Comparison of ENCODE assay signal across 12 cellular contexts in genomic region chr20:32325706-32326506, GRCh38. TPM values are rescaled to one million over a fixed set of nuclear protein-coding genes. Genes with fewer than 3 reads are reported as not detected.
DNase-seq lines count a peak whose midpoint lies in the region; ATAC-seq and TF ChIP-seq lines count a peak whose summit lies in the region.
"Had no signal": no experiment of that assay in that cellular context is flagged by ENCODE, and none has a peak within 500 bp of the region (broad histone marks: within the 10 kb centered on the region; RNA-seq: fewer than 3 reads in every experiment).

No MANE protein-coding gene starts in this region.

- H3K36me3 Mint-ChIP-seq in activated naive CD8-positive, alpha-beta T cell, result peaks cover 12% of the 10 kb centered on the region
- peaks cover 26% of the 10 kb centered on the region for H3K36me3 Mint-ChIP-seq in activated naive CD8-positive, alpha-beta T cell treated with anti-CD3 and anti-CD28 coated beads for 36 hours

- no peak for ATAC-seq in upper lobe of left lung (ENCODE audit: low FRiP score in 2 of 2)
- no peak for ATAC-seq in GM18511 (IDR thresholded peaks at IDR 0.05; ENCODE audit: unreplicated experiment)

- 73 to 74% methylated on average over 6 of the region's 6 CpGs for WGBS in upper lobe of left lung, 2 donors

- H3K4me3 ChIP-seq in fibroblast of villous mesenchyme (ENCODE audit: low read depth, low read length) (no peak overlapping the region), upper lobe of left lung (no peak overlapping the region)
- H3K4me3 ChIP-seq: gastrocnemius medialis, skin epidermis had no signal

- no peaks in the 10 kb centered on the region for H3K9me3 ChIP-seq in upper lobe of left lung
- H3K9me3 ChIP-seq: gastrocnemius medialis had no signal

- TF ChIP-seq EP300 in upper lobe of left lung (IDR thresholded peaks at IDR 0.05), result peak in 1 of 4 donors; percentile 20

- no peak overlapping the region for H3K4me3 Mint-ChIP-seq in activated naive CD8-positive, alpha-beta T cell
- no peak overlapping the region for H3K4me3 Mint-ChIP-seq in activated naive CD8-positive, alpha-beta T cell treated with anti-CD3 and anti-CD28 coated beads for 36 hours
- H3K4me3 Mint-ChIP-seq: CD4-positive, CD25-positive, alpha-beta regulatory T cell; IgD-negative memory B cell had no signal

- H3K27me3 ChIP-seq in upper lobe of left lung, result no peaks in the 10 kb centered on the region
- H3K27me3 ChIP-seq: gastrocnemius medialis had no signal

- TF ChIP-seq CTCF in fibroblast of villous mesenchyme (IDR thresholded peaks at IDR 0.05; ENCODE audit: insufficient read depth, low read depth, low read length) (no peak), upper lobe of left lung (IDR thresholded peaks at IDR 0.05) (no peak)

- peaks cover 0 to 21% (median 7%) of the 10 kb centered on the region in 4 donors for H3K36me3 ChIP-seq in upper lobe of left lung

- no peak for DNase-seq in activated naive CD8-positive, alpha-beta T cell treated with anti-CD3 and anti-CD28 coated beads for 36 hours
- peak; percentile 89 for DNase-seq in SHP77 treated with DMSO at 0.1 percent for 48 hours (lab: John Stamatoyannopoulos, UW)
- peak; percentile 82 for DNase-seq in fibroblast of villous mesenchyme (ENCODE audit: low read depth)
- no peak for DNase-seq in upper lobe of left lung
- DNase-seq in dedifferentiated amniotic fluid mesenchymal stem cell (ENCODE audit: extremely low spot score), result no peak
- no peak for DNase-seq in NCI-H446 treated with DMSO at 0.1 percent for 48 hours (lab: John Stamatoyannopoulos, UW)
- DNase-seq: CD4-positive, CD25-positive, alpha-beta regulatory T cell; gastrocnemius medialis had no signal

- H3K4me1 Mint-ChIP-seq in activated naive CD8-positive, alpha-beta T cell (ENCODE audit: low read depth), result peaks cover 3% of the 10 kb centered on the region
- peaks cover 1% of the 10 kb centered on the region for H3K4me1 Mint-ChIP-seq in activated naive CD8-positive, alpha-beta T cell treated with anti-CD3 and anti-CD28 coated beads for 36 hours

- H3K27ac ChIP-seq in upper lobe of left lung, result peak overlapping the region; percentile 19 to 73 (median 48)
- H3K27ac ChIP-seq: gastrocnemius medialis, skin epidermis had no signal

- H3K27me3 Mint-ChIP-seq in activated naive CD8-positive, alpha-beta T cell, result no peaks in the 10 kb centered on the region
- no peaks in the 10 kb centered on the region for H3K27me3 Mint-ChIP-seq in activated naive CD8-positive, alpha-beta T cell treated with anti-CD3 and anti-CD28 coated beads for 36 hours
- H3K27me3 Mint-ChIP-seq: CD4-positive, CD25-positive, alpha-beta regulatory T cell; IgD-negative memory B cell had no signal

- peaks cover 0 to 41% (median 16%) of the 10 kb centered on the region in 4 donors for H3K4me1 ChIP-seq in upper lobe of left lung
- H3K4me1 ChIP-seq: gastrocnemius medialis had no signal

- peak overlapping the region; percentile 70 for H3K27ac Mint-ChIP-seq in activated naive CD8-positive, alpha-beta T cell
- H3K27ac Mint-ChIP-seq in activated naive CD8-positive, alpha-beta T cell treated with anti-CD3 and anti-CD28 coated beads for 36 hours, result no peak overlapping the region

- H3K9me3 Mint-ChIP-seq in activated naive CD8-positive, alpha-beta T cell (ENCODE audit: low read depth), result no peaks in the 10 kb centered on the region
- H3K9me3 Mint-ChIP-seq in activated naive CD8-positive, alpha-beta T cell treated with anti-CD3 and anti-CD28 coated beads for 36 hours, result no peaks in the 10 kb centered on the region
- H3K9me3 Mint-ChIP-seq: CD4-positive, CD25-positive, alpha-beta regulatory T cell; IgD-negative memory B cell had no signal

- no peak for TF ChIP-seq POLR2A in upper lobe of left lung (IDR thresholded peaks at IDR 0.05)

RNA-seq across cellular contexts. Expression of gene ASXL1, which starts 32.2 kb away (rescaled TPM):
- total RNA-seq in activated naive CD8-positive, alpha-beta T cell treated with anti-CD3 and anti-CD28 coated beads for 36 hours, result 100 to 1,000 TPM in 1 of 2 experiments, 10 to 100 TPM in 1; 97.5 to 100 TPM
- total RNA-seq in fibroblast of villous mesenchyme, result 48.0 and 61.7 TPM in 2 replicates
- total RNA-seq in upper lobe of left lung, result 100 to 1,000 TPM in 3 of 6 donors, 10 to 100 TPM in 3; 60.6 to 389 (median 88.5) TPM

RNA-seq across cellular contexts. Expression of gene KIF3B, which starts 48.5 kb away (rescaled TPM):
- 10 to 100 TPM; 36.2 to 36.5 TPM for total RNA-seq in activated naive CD8-positive, alpha-beta T cell treated with anti-CD3 and anti-CD28 coated beads for 36 hours
- total RNA-seq in fibroblast of villous mesenchyme (24.2 TPM in 2 replicates), upper lobe of left lung (10 to 100 TPM; 14.7 to 37.5 (median 26.7) TPM)

Comparison
In these comparisons a context has a peak if more than half of its experiments do, and no peak if none do; other contexts are left out.
1. DNase-seq: peak in SHP77 treated with DMSO at 0.1 percent for 48 hours (single experiment) and fibroblast of villous mesenchyme (single experiment); none in activated naive CD8-positive, alpha-beta T cell treated with anti-CD3 and anti-CD28 coated beads for 36 hours (single experiment), upper lobe of left lung (0 of 2), dedifferentiated amniotic fluid mesenchymal stem cell (single experiment) and NCI-H446 treated with DMSO at 0.1 percent for 48 hours (single experiment).